Comparison of ENCODE assay signal across 21 cellular contexts in genomic region chr2:42248846-42249245, GRCh38.
"Had no signal": no experiment of that assay in that cellular context is flagged by ENCODE, and none has a peak within 500 bp of the region (broad histone marks: within the 10 kb centered on the region; RNA-seq: fewer than 3 reads in every experiment).

No MANE protein-coding gene starts in this region.

- H3K4me3 ChIP-seq: heart left ventricle, right atrium auricular region, spleen, tibial artery, upper lobe of right lung, vagina had no signal

- H3K9me3 Mint-ChIP-seq: endodermal cell; natural killer cell; neural crest cell; stimulated activated memory B cell treated with anti-CD40 and anti-IgM and Interleukin-4, amounts not matched to agents 10 μg/mL and 1 μg/mL and 100 μg/mL, for 72 hours had no signal

- H3K27me3 Mint-ChIP-seq: stimulated activated memory B cell treated with anti-CD40 and anti-IgM and Interleukin-4, amounts not matched to agents 10 μg/mL and 1 μg/mL and 100 μg/mL, for 72 hours; stimulated activated naive CD8-positive, alpha-beta T cell treated with anti-CD3 and anti-CD28 coated beads, Interleukin-15, Interleukin-2, amounts not matched to agents 100 ng/mL and 50 ng/mL, for 24 hours had no signal

- DNase-seq: effector CD4-positive, alpha-beta T cell; endodermal cell; foreskin keratinocyte; heart left ventricle; hypothalamus; left colon; mammary epithelial cell; natural killer cell; spleen; stimulated activated CD4-positive, alpha-beta T cell treated with anti-CD3 and anti-CD28 coated beads, Interleukin-15, amount 100 ng/mL, for 24 hours; stimulated activated CD4-positive, alpha-beta T cell treated with anti-CD3 and anti-CD28 coated beads, Interleukin-1b, Interleukin-23, amount 100 ng/mL, for 48 hours; stimulated activated CD4-positive, alpha-beta T cell treated with anti-CD3 and anti-CD28 coated beads, Interleukin-4, amount 100 ng/mL, for 24 hours; tibial artery; upper lobe of right lung had no signal

- H3K27ac ChIP-seq: foreskin keratinocyte, tibial artery, upper lobe of right lung had no signal

- H3K4me3 Mint-ChIP-seq: endodermal cell; neural crest cell; stimulated activated memory B cell treated with anti-CD40 and anti-IgM and Interleukin-4, amounts not matched to agents 10 μg/mL and 1 μg/mL and 100 μg/mL, for 72 hours; stimulated activated naive CD8-positive, alpha-beta T cell treated with anti-CD3 and anti-CD28 coated beads, Interleukin-15, Interleukin-2, amounts not matched to agents 100 ng/mL and 50 ng/mL, for 24 hours had no signal

- H3K27ac Mint-ChIP-seq: endodermal cell; stimulated activated memory B cell treated with anti-CD40 and anti-IgM and Interleukin-4, amounts not matched to agents 10 μg/mL and 1 μg/mL and 100 μg/mL, for 72 hours; stimulated activated naive CD8-positive, alpha-beta T cell treated with anti-CD3 and anti-CD28 coated beads, Interleukin-15, Interleukin-2, amounts not matched to agents 100 ng/mL and 50 ng/mL, for 24 hours had no signal

- H3K36me3 ChIP-seq: right atrium auricular region, vagina had no signal

- H3K4me1 ChIP-seq: foreskin keratinocyte, tibial artery had no signal

- H3K9me3 ChIP-seq: heart left ventricle, right atrium auricular region, spleen, tibial artery, upper lobe of right lung, vagina had no signal

- FAIRE-seq: endothelial cell of umbilical vein, keratinocyte had no signal

- ATAC-seq: foreskin keratinocyte; natural killer cell; stimulated activated memory B cell treated with anti-CD40 and anti-IgM and Interleukin-4, amounts not matched to agents 10 μg/mL and 1 μg/mL and 100 μg/mL, for 72 hours had no signal
